Comparison of ENCODE assay signal across 18 cellular contexts in the genomic region with DNA sequence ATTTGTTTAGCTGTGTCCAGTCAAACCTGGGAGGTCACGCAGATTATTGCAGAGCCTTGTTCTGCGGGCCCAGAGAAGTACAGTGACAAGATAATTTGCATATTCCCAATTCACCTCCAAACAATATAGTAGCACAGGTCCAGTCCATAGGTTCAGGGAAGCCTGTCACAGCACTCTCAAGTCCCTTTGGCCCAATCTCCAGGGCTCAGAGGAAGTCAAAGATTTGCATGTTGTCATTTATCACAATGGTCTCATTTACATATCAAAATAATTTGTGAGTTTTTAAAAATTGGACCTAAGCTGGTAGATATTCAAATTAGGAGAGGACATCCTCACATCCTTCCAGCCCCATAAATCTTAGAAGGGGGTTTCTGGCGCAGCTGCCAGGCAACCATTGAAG. TPM values are rescaled to one million over a fixed set of nuclear protein-coding genes. Genes with fewer than 3 reads are reported as not detected.
DNase-seq lines count a peak whose midpoint lies in the region; ATAC-seq and TF ChIP-seq lines count a peak whose summit lies in the region.
"Had no signal": no experiment of that assay in that cellular context is flagged by ENCODE, and none has a peak within 500 bp of the region (broad histone marks: within the 10 kb centered on the region; RNA-seq: fewer than 3 reads in every experiment).

No MANE protein-coding gene starts in this region.

- H3K4me3 Mint-ChIP-seq in nephron progenitor cell (peak overlapping the region; percentile 20), type B pancreatic cell (no peak overlapping the region)
- H3K4me3 Mint-ChIP-seq: activated T-cell treated with anti-CD3 and anti-CD28 coated beads, Interleukin-2, amount 50 U/mL, for 72 hours; T-cell had no signal

- DNase-seq in heart right ventricle (no peak), left ventricle myocardium superior (no peak), ascending aorta (ENCODE audit: low spot score in 2 of 2) (no peak), nephron progenitor cell (no peak), type B pancreatic cell (ENCODE audit: extremely low spot score, unreplicated experiment) (no peak), HT-29 (ENCODE audit: low spot score) (no peak), PC-9 (no peak)
- DNase-seq: activated CD4-positive, alpha-beta T cell treated with anti-CD3 and anti-CD28 coated beads for 1 hour; activated T-cell treated with anti-CD3 and anti-CD28 coated beads, Interleukin-2, amount 50 U/mL, for 72 hours; effector memory CD4-positive, alpha-beta T cell; foreskin keratinocyte; NCI-H1105; NCI-H345; T-cell had no signal

- H4K20me1 ChIP-seq in PC-9 (ENCODE audit: insufficient read depth), result no peaks in the 10 kb centered on the region

- H3K4me3 ChIP-seq in heart right ventricle, result no peak overlapping the region
- H3K4me3 ChIP-seq in ascending aorta, result no peak overlapping the region
- H3K4me3 ChIP-seq in PC-9, result no peak overlapping the region
- H3K4me3 ChIP-seq: body of pancreas, smooth muscle cell, testis had no signal

- CTCF ChIA-PET in PC-9 (lab: Charles Lee), result no interaction called here

- no peak for ATAC-seq in heart right ventricle
- ATAC-seq in left ventricle myocardium superior, result no peak
- ATAC-seq in GM18873 (IDR thresholded peaks at IDR 0.05; ENCODE audit: low FRiP score, unreplicated experiment), result no peak
- ATAC-seq: foreskin keratinocyte, T-cell had no signal

- H3K27me3 ChIP-seq in heart right ventricle (no peaks in the 10 kb centered on the region), ascending aorta (no peaks in the 10 kb centered on the region), PC-9 (ENCODE audit: insufficient read depth, low read depth) (no peaks in the 10 kb centered on the region)
- H3K27me3 ChIP-seq: body of pancreas, foreskin keratinocyte, testis had no signal

- peak overlapping the region in 9 of 10 donors; percentile 73 to 88 (median 79) for H3K27ac ChIP-seq in heart right ventricle
- H3K27ac ChIP-seq in ascending aorta, result peak overlapping the region; percentile 3 to 57
- H3K27ac ChIP-seq in PC-9, result no peak overlapping the region
- H3K27ac ChIP-seq: foreskin keratinocyte had no signal

- no peak overlapping the region for H2AFZ ChIP-seq in PC-9

- peaks cover 2% of the 10 kb centered on the region for H3K27me3 Mint-ChIP-seq in nephron progenitor cell (ENCODE audit: low read depth, poor library complexity)
- no peaks in the 10 kb centered on the region for H3K27me3 Mint-ChIP-seq in type B pancreatic cell
- H3K27me3 Mint-ChIP-seq: T-cell had no signal

- H3K9me3 ChIP-seq in heart right ventricle (no peaks in the 10 kb centered on the region), ascending aorta (no peaks in the 10 kb centered on the region), PC-9 (ENCODE audit: insufficient read depth, low read depth) (no peaks in the 10 kb centered on the region)
- H3K9me3 ChIP-seq: body of pancreas, testis had no signal

- peaks cover 44% of the 10 kb centered on the region for H3K4me1 Mint-ChIP-seq in nephron progenitor cell
- H3K4me1 Mint-ChIP-seq in type B pancreatic cell (ENCODE audit: unreplicated experiment), result peaks cover 6% of the 10 kb centered on the region

- WGBS in heart right ventricle, 2 donors, result 91 to 95% methylated on average over 3 of the region's 3 CpGs

- peaks cover 15% of the 10 kb centered on the region for H3K36me3 Mint-ChIP-seq in nephron progenitor cell (ENCODE audit: low read depth)
- no peaks in the 10 kb centered on the region for H3K36me3 Mint-ChIP-seq in type B pancreatic cell

- POLR2A ChIA-PET in PC-9 (lab: Charles Lee; ENCODE audit: unreplicated experiment), result interaction anchor here (0.6 kb wide), 1 partner anchor 10 kb away, joined by 3 read pairs; no protein-coding TSS in a partner anchor

- no peaks in the 10 kb centered on the region for H3K9me3 Mint-ChIP-seq in nephron progenitor cell
- H3K9me3 Mint-ChIP-seq in type B pancreatic cell, result no peaks in the 10 kb centered on the region
- H3K9me3 Mint-ChIP-seq: activated T-cell treated with anti-CD3 and anti-CD28 coated beads, Interleukin-2, amount 50 U/mL, for 72 hours; T-cell had no signal

- peaks cover 0 to 52% (median 7%) of the 10 kb centered on the region in 9 donors for H3K36me3 ChIP-seq in heart right ventricle
- H3K36me3 ChIP-seq in ascending aorta, result peaks cover 34 to 39% of the 10 kb centered on the region in 2 donors
- no peaks in the 10 kb centered on the region for H3K36me3 ChIP-seq in PC-9 (ENCODE audit: low read depth)

- no peak overlapping the region for H3K4me2 ChIP-seq in PC-9
- H3K4me2 ChIP-seq: smooth muscle cell had no signal

- intact Hi-C loops in heart right ventricle (cut with DNase I) (no loop called here), left ventricle myocardium superior (cut with micrococcal nuclease) (no loop called here), ascending aorta (cut with DNase I) (no loop called here), PC-9 (cut with micrococcal nuclease; ENCODE audit: unreplicated experiment) (no loop called here)

- BruUV-seq in PC-9 (replicated peaks; lab: Mats Ljungman, UMichigan), result no TSS peak

- H3K4me1 ChIP-seq in heart right ventricle, result peaks cover 14 to 65% (median 51%) of the 10 kb centered on the region in 9 donors
- peaks cover 0 to 22% of the 10 kb centered on the region in 2 donors for H3K4me1 ChIP-seq in ascending aorta
- no peaks in the 10 kb centered on the region for H3K4me1 ChIP-seq in PC-9 (replicated peaks; ENCODE audit: insufficient read depth)

- TF ChIP-seq CTCF in heart right ventricle (IDR thresholded peaks at IDR 0.05) (no peak), ascending aorta (IDR thresholded peaks at IDR 0.05) (no peak), nephron progenitor cell (IDR thresholded peaks at IDR 0.05) (no peak), type B pancreatic cell (conservative IDR thresholded peaks at IDR 0.05) (no peak), PC-9 (conservative IDR thresholded peaks at IDR 0.05) (no peak)

- H3F3A ChIP-seq in PC-9 (ENCODE audit: insufficient read depth, low read depth), result no peaks in the 10 kb centered on the region

- H3K27ac Mint-ChIP-seq in nephron progenitor cell (peak overlapping the region; percentile 71), type B pancreatic cell (peak overlapping the region; percentile 50)

- no peaks in the 10 kb centered on the region for H3K9me2 ChIP-seq in PC-9 (ENCODE audit: insufficient read depth)

- H3K79me2 ChIP-seq in PC-9 (ENCODE audit: low read depth), result no peaks in the 10 kb centered on the region

RNA-seq across cellular contexts. Expression of gene ZBTB4, which starts 11.9 kb away (rescaled TPM):
- total RNA-seq in heart right ventricle (10 to 100 TPM; 58.9 to 80.1 (median 69.4) TPM), left ventricle myocardium superior (70.9 TPM), ascending aorta (67.9 TPM), type B pancreatic cell (ENCODE audit: low replicate concordance) (34.5 and 76.6 TPM in 2 replicates), PC-9 (2021) (50.6 and 54.0 TPM in 2 replicates)
- polyA plus RNA-seq in heart right ventricle, result 10 to 100 TPM; 17.8 to 34.2 TPM
- 8.4 and 10.0 TPM in 2 replicates for total RNA-seq in HT-29 (2014; rRNA removed; shearing (Covaris generic))

RNA-seq across cellular contexts. Expression of gene SLC35G6, which starts 13.7 kb away (rescaled TPM):
- total RNA-seq in heart right ventricle (not detected), left ventricle myocardium superior (not detected), ascending aorta (not detected), type B pancreatic cell (ENCODE audit: low replicate concordance) (not detected in 2 replicates), PC-9 (2021) (not detected in 2 replicates)
- not detected for polyA plus RNA-seq in heart right ventricle
- 0.28 TPM in 1 of 2 replicates, not detected in the other for total RNA-seq in HT-29 (2014; rRNA removed; shearing (Covaris generic))
- total RNA-seq: body of pancreas, foreskin keratinocyte, smooth muscle cell, T-cell had no signal
- polyA plus RNA-seq: foreskin keratinocyte, smooth muscle cell had no signal

RNA-seq across cellular contexts. Expression of gene POLR2A, which starts 16.7 kb away (rescaled TPM):
- 10 to 100 TPM; 40.5 to 61.7 (median 48.8) TPM for total RNA-seq in heart right ventricle
- polyA plus RNA-seq in heart right ventricle, result 10 to 100 TPM in 1 of 2 donors, 1 to 10 TPM in 1; 8.4 to 24.7 TPM
- 39.1 TPM for total RNA-seq in left ventricle myocardium superior
- total RNA-seq in ascending aorta, result 69.5 TPM
- 175 and 244 TPM in 2 replicates for total RNA-seq in type B pancreatic cell (ENCODE audit: low replicate concordance)
- 26.0 and 58.6 TPM in 2 replicates for total RNA-seq in HT-29 (2014; rRNA removed; shearing (Covaris generic))
- 149 and 166 TPM in 2 replicates for total RNA-seq in PC-9 (2021)

RNA-seq across cellular contexts. Expression of gene CHRNB1, which starts 22.6 kb away (rescaled TPM):
- total RNA-seq in heart right ventricle (10 to 100 TPM in 6 of 10 donors, 1 to 10 TPM in 4; 5.4 to 13.1 (median 10.3) TPM), left ventricle myocardium superior (9.6 TPM), ascending aorta (5.0 TPM), type B pancreatic cell (ENCODE audit: low replicate concordance) (16.4 and 51.1 TPM in 2 replicates), PC-9 (2021) (31.9 and 53.4 TPM in 2 replicates)
- polyA plus RNA-seq in heart right ventricle, result 10 to 100 TPM; 10.2 to 25.4 TPM
- 0.83 and 1.6 TPM in 2 replicates for total RNA-seq in HT-29 (2014; rRNA removed; shearing (Covaris generic))

RNA-seq across cellular contexts. Expression of gene FGF11, which starts 28.2 kb away (rescaled TPM):
- total RNA-seq in heart right ventricle (10 to 100 TPM in 2 of 10 donors, 1 to 10 TPM in 8; 4.6 to 15.9 (median 8.1) TPM), left ventricle myocardium superior (13.8 TPM), ascending aorta (0.32 TPM), type B pancreatic cell (ENCODE audit: low replicate concordance) (21.8 and 76.0 TPM in 2 replicates), PC-9 (2021) (15.2 and 23.2 TPM in 2 replicates)
- 1 to 10 TPM; 2.0 to 7.2 TPM for polyA plus RNA-seq in heart right ventricle
- total RNA-seq in HT-29 (2014; rRNA removed; shearing (Covaris generic)), result 0.46 and 0.52 TPM in 2 replicates
